In the genomic region with DNA sequence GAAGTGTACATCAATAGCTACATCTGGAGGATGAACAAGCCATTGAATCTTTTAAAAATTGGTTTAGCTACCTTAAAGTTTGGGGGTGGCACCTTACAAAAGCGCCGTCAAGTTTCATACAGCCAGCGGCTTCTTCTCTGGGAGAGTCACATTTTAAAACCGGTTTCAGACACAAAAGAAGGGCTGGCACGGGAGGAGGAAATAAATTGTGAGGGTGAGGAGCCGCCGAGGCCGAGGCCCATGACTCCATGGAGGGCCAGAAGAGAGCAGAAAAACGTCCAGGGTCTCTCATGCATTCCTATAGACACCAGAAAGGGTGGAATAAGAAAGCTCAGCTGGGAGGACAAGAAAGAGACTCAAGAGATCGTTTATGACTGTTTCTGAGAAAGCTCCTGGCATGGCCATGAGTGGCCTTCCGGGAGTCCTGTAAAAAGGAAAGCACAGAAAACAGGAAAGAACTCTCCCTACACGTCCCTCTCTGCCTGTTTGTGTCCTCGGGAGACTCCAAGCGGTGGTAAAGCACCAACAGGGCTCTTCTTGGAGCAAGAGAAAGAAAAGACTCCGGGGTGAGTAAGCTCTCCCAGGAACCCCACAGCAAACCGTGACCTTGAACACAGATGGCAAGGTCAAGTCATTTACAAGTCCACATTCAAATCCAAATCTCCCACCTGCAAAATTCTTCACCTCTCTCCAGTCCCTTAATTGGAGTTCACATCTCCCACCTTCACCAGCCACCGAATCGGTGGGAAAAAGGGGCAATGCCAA, we compare ENCODE assay signal across 8 cellular contexts. TPM values are rescaled to one million over a fixed set of nuclear protein-coding genes. Genes with fewer than 3 reads are reported as not detected.
DNase-seq lines count a peak whose midpoint lies in the region; ATAC-seq and TF ChIP-seq lines count a peak whose summit lies in the region.

No MANE protein-coding gene starts in this region.

- H3K4me3 ChIP-seq in AG04450 (ENCODE audit: low read depth, low read length) (peak overlapping the region; percentile 75), ectodermal cell (ENCODE audit: insufficient read depth, low read depth, low read length) (peak overlapping the region; percentile 72), lung (peak overlapping the region; percentile 89), suprapubic skin (peak overlapping the region; percentile 90)

- H3K36me3 ChIP-seq in ectodermal cell (ENCODE audit: control insufficient read depth, insufficient read depth, low read length): no peaks in the 10 kb centered on the region
- H3K36me3 ChIP-seq in lung (ENCODE audit: control insufficient read depth in 2 of 2, insufficient read depth in 2 of 2, low read length in 2 of 2): peaks cover 0 to 7% of the 10 kb centered on the region in 2 donors
- H3K36me3 ChIP-seq in suprapubic skin: peaks cover 18% of the 10 kb centered on the region

- no peak for TF ChIP-seq POLR2A in suprapubic skin (IDR thresholded peaks at IDR 0.05)

- no peaks in the 10 kb centered on the region for H3K9me3 ChIP-seq in AG04450 (ENCODE audit: control insufficient read depth, insufficient read depth, low read length)
- no peaks in the 10 kb centered on the region for H3K9me3 ChIP-seq in ectodermal cell (ENCODE audit: control insufficient read depth, low read length)
- H3K9me3 ChIP-seq in lung (ENCODE audit: control insufficient read depth in 2 of 2, insufficient read depth in 1 of 2, low read length in 1 of 2): no peaks in the 10 kb centered on the region
- H3K9me3 ChIP-seq in suprapubic skin: no peaks in the 10 kb centered on the region

- TF ChIP-seq CTCF in AG04450 (IDR thresholded peaks at IDR 0.05; ENCODE audit: low read depth, low read length) (peak; percentile 62), GM10248 (IDR thresholded peaks at IDR 0.05; ENCODE audit: control extremely low read depth, extremely low read depth, low read depth, missing control alignments) (peak; percentile 3), lung (IDR thresholded peaks at IDR 0.05; ENCODE audit: control extremely low read depth, extremely low read depth) (no peak), suprapubic skin (IDR thresholded peaks at IDR 0.05) (peak in 1 of 2 donors; percentile 9)

- H3K27me3 ChIP-seq in AG04450 (ENCODE audit: control insufficient read depth, insufficient read depth, low read length) (peaks cover 23% of the 10 kb centered on the region), ectodermal cell (ENCODE audit: control insufficient read depth, insufficient read depth, low read length, poor library complexity, severe bottlenecking) (peaks cover 42% of the 10 kb centered on the region), lung (ENCODE audit: control insufficient read depth, insufficient read depth) (no peaks in the 10 kb centered on the region), suprapubic skin (no peaks in the 10 kb centered on the region)

- peak overlapping the region; percentile 87 for H3K27ac ChIP-seq in AG04450 (ENCODE audit: low read depth, low read length)
- no peak overlapping the region for H3K27ac ChIP-seq in ectodermal cell (ENCODE audit: insufficient read depth, low read depth, low read length, poor library complexity, severe bottlenecking)
- H3K27ac ChIP-seq in lung (ENCODE audit: low read depth in 1 of 2, low read length in 1 of 2): peak overlapping the region; percentile 93
- H3K27ac ChIP-seq in suprapubic skin: peak overlapping the region; percentile 98

- CTCF ChIA-PET in AG04450 (lab: Charles Lee) (interaction anchor here (0.7 to 2.7 kb wide), 11 partner anchors 11 to 681 kb away, joined by 3 to 35 read pairs (median 6); a partner anchor contains a TSS), GM10248 (lab: Yijun Ruan, JAX) (interaction anchor here (0.8 to 4.5 kb wide), 7 partner anchors 8 to 58 kb away, joined by 3 to 24 read pairs (median 4); a partner anchor contains a TSS)

- peaks cover 13% of the 10 kb centered on the region for H3K4me1 ChIP-seq in ectodermal cell (ENCODE audit: control insufficient read depth, insufficient read depth, low read length)
- H3K4me1 ChIP-seq in lung (ENCODE audit: control insufficient read depth in 2 of 2, insufficient read depth in 2 of 2, low read length in 2 of 2): peaks cover 11 to 13% of the 10 kb centered on the region in 2 donors
- peaks cover 63% of the 10 kb centered on the region for H3K4me1 ChIP-seq in suprapubic skin

- POLR2A ChIA-PET in AG04450 (lab: Yijun Ruan, JAX): interaction anchor here (1.2 to 3.3 kb wide), 3 partner anchors 13 to 350 kb away, joined by 3 to 18 read pairs (median 8); a partner anchor contains a TSS
- POLR2A ChIA-PET in GM10248 (lab: Yijun Ruan, JAX): interaction anchor here (0.6 kb wide), 1 partner anchor 406 kb away, joined by 3 read pairs; no protein-coding TSS in a partner anchor

- ATAC-seq in lung (ENCODE audit: insufficient read depth, low FRiP score) (peak; percentile 6), HG03354 (IDR thresholded peaks at IDR 0.05; ENCODE audit: poor library complexity, severe bottlenecking, unreplicated experiment) (no peak), GM21423 (IDR thresholded peaks at IDR 0.05; ENCODE audit: unreplicated experiment) (no peak)

- 6 to 7% methylated on average over 18 of the region's 18 CpGs for WGBS in ectodermal cell, 2 experiments
- WGBS in lung, 2 donors: 11 to 21% methylated on average over 18 of the region's 18 CpGs
- 5% methylated on average over 18 of the region's 18 CpGs for WGBS in suprapubic skin

- DNase-seq in AG04450 (ENCODE audit: low read depth, low spot score): peak; percentile 47
- DNase-seq in GM10248 (ENCODE audit: extremely low spot score): no peak
- DNase-seq in SK-N-DZ (ENCODE audit: low spot score): peak; percentile 59
- no peak for DNase-seq in lung (ENCODE audit: low spot score)
- no peak for DNase-seq in suprapubic skin (ENCODE audit: low spot score in 2 of 2)

- no peak for TF ChIP-seq EP300 in suprapubic skin (IDR thresholded peaks at IDR 0.05)

RNA-seq across cellular contexts. Expression of a gene that starts 1.8 kb away (rescaled TPM):
- 2.4 and 2.6 TPM in 2 replicates for polyA plus RNA-seq in AG04450 (2011; rRNA removed)
- polyA minus RNA-seq in AG04450 (2011; rRNA and poly(A)+ RNA removed): 2.8 and 2.9 TPM in 2 replicates
- 28.7 and 37.0 TPM in 2 replicates for polyA plus RNA-seq in SK-N-DZ (2014; cell fraction: cytosol; rRNA removed)
- 11.9 and 21.8 TPM in 2 replicates for polyA plus RNA-seq in SK-N-DZ (2014; cell fraction: nucleus; rRNA removed)
- polyA plus RNA-seq in ectodermal cell (2013, experiment 1 of 4): 14.5 TPM
- polyA plus RNA-seq in ectodermal cell (2013, experiment 2 of 4): 15.1 TPM
- polyA plus RNA-seq in ectodermal cell (2013, experiment 3 of 4): 11.2 TPM
- 13.9 TPM for polyA plus RNA-seq in ectodermal cell (2013, experiment 4 of 4)
- total RNA-seq in lung: 10 to 100 TPM; 12.5 to 22.0 TPM
- polyA plus RNA-seq in lung: 10 to 100 TPM in 1 of 2 donors, 1 to 10 TPM in 1; 7.0 to 25.9 TPM
- total RNA-seq in suprapubic skin: 10 to 100 TPM; 30.9 to 58.0 (median 38.4) TPM

RNA-seq across cellular contexts. Expression of a gene that starts 13.7 kb away (rescaled TPM):
- polyA plus RNA-seq in AG04450 (2011; rRNA removed) (1.1 and 1.2 TPM in 2 replicates), lung (10 to 100 TPM in 1 of 2 donors, 1 to 10 TPM in 1; 2.3 to 14.3 TPM)
- polyA minus RNA-seq in AG04450 (2011; rRNA and poly(A)+ RNA removed): 1.7 and 2.2 TPM in 2 replicates
- 2.8 and 3.4 TPM in 2 replicates for polyA plus RNA-seq in SK-N-DZ (2014; cell fraction: cytosol; rRNA removed)
- 1.3 and 2.1 TPM in 2 replicates for polyA plus RNA-seq in SK-N-DZ (2014; cell fraction: nucleus; rRNA removed)
- 3.9 TPM for polyA plus RNA-seq in ectodermal cell (2013, experiment 1 of 4)
- 4.7 TPM for polyA plus RNA-seq in ectodermal cell (2013, experiment 2 of 4)
- polyA plus RNA-seq in ectodermal cell (2013, experiment 3 of 4): 3.5 TPM
- polyA plus RNA-seq in ectodermal cell (2013, experiment 4 of 4): 4.1 TPM
- total RNA-seq in lung (10 to 100 TPM in 1 of 2 donors, 1 to 10 TPM in 1; 4.0 to 10.9 TPM), suprapubic skin (1 to 10 TPM; 5.2 to 8.4 (median 7.2) TPM)

RNA-seq across cellular contexts. Expression of a gene that starts 40.3 kb away (rescaled TPM):
- 7.8 and 8.6 TPM in 2 replicates for polyA plus RNA-seq in AG04450 (2011; rRNA removed)
- polyA minus RNA-seq in AG04450 (2011; rRNA and poly(A)+ RNA removed): 4.6 and 7.1 TPM in 2 replicates
- polyA plus RNA-seq in SK-N-DZ (2014; cell fraction: cytosol; rRNA removed): 31.5 and 48.2 TPM in 2 replicates
- polyA plus RNA-seq in SK-N-DZ (2014; cell fraction: nucleus; rRNA removed): 29.5 and 39.4 TPM in 2 replicates
- polyA plus RNA-seq in ectodermal cell (2013, experiment 1 of 4): 35.1 TPM
- 32.4 TPM for polyA plus RNA-seq in ectodermal cell (2013, experiment 2 of 4)
- polyA plus RNA-seq in ectodermal cell (2013, experiment 3 of 4): 30.0 TPM
- 30.6 TPM for polyA plus RNA-seq in ectodermal cell (2013, experiment 4 of 4)
- 10 to 100 TPM; 10.0 to 20.4 TPM for total RNA-seq in lung
- 1 to 10 TPM; 1.9 to 6.9 TPM for polyA plus RNA-seq in lung
- 10 to 100 TPM in 3 of 4 donors, 1 to 10 TPM in 1; 8.0 to 12.8 (median 11.2) TPM for total RNA-seq in suprapubic skin

Comparison
In these comparisons a context has a peak if more than half of its experiments do, and no peak if none do; other contexts are left out.
1. DNase-seq: peak in AG04450 (single experiment) and SK-N-DZ (single experiment); none in GM10248 (single experiment), lung (single experiment) and suprapubic skin (0 of 2).
2. Peak in every context shown above with its lines, with median percentiles within 50 percentile points of each other: H3K4me3 ChIP-seq.